10 cellular contexts compared by ENCODE assay signal in genomic region chr1:92949937-92950817, GRCh38. TPM values are rescaled to one million over a fixed set of nuclear protein-coding genes. Genes with fewer than 3 reads are reported as not detected.
DNase-seq lines count a peak whose midpoint lies in the region; ATAC-seq, FAIRE-seq and TF ChIP-seq lines count a peak whose summit lies in the region.
"Had no signal": no experiment of that assay in that cellular context is flagged by ENCODE, and none has a peak within 500 bp of the region (broad histone marks: within the 10 kb centered on the region; RNA-seq: fewer than 3 reads in every experiment).

No MANE protein-coding gene starts in this region.

- H3K4me3 Mint-ChIP-seq in activated T-cell treated with anti-CD3 and anti-CD28 coated beads, Interleukin-2, amount 50 U/mL, for 72 hours, result no peak overlapping the region
- H3K4me3 Mint-ChIP-seq in immature natural killer cell, result no peak overlapping the region

- H3K4me1 Mint-ChIP-seq in activated T-cell treated with anti-CD3 and anti-CD28 coated beads, Interleukin-2, amount 50 U/mL, for 72 hours (ENCODE audit: low read depth), result peaks cover 29% of the 10 kb centered on the region
- H3K4me1 Mint-ChIP-seq in immature natural killer cell, result peaks cover 28 to 32% of the 10 kb centered on the region in 2 donors

- ATAC-seq in A549 (peak; percentile 78 to 90), GM21367 (IDR thresholded peaks at IDR 0.05; ENCODE audit: unreplicated experiment) (peak; percentile 36)
- no peak for ATAC-seq in activated T-cell treated with anti-CD3 and anti-CD28 coated beads, Interleukin-2, amount 50 U/mL, for 72 hours (replicated peaks in 1 of 2)

- no peak for TF ChIP-seq RAD21 in A549 (conservative IDR thresholded peaks at IDR 0.05 in 1 of 2, IDR thresholded peaks at IDR 0.05 in 1 of 2)

- TF ChIP-seq POLR2A in A549 (IDR thresholded peaks at IDR 0.05; ENCODE audit: low read length), result no peak

- peak overlapping the region; percentile 81 for H3K4me2 ChIP-seq in A549

- CTCF ChIA-PET in A549 (lab: Yijun Ruan, JAX) (interaction anchor here (0.6 to 2.3 kb wide), 10 partner anchors 8 to 92 kb away, joined by 3 to 11 read pairs (median 4); no protein-coding TSS in a partner anchor), RWPE1 (lab: Yijun Ruan, JAX) (interaction anchor here (0.8 kb wide), 1 partner anchor 10 kb away, joined by 6 read pairs; no protein-coding TSS in a partner anchor)

- DNase-seq in A549 (ENCODE audit: low read depth in 1 of 2, low spot score in 1 of 2) (peak; percentile 7 to 52), RWPE1 (ENCODE audit: low spot score) (peak; percentile 59), fibroblast of villous mesenchyme (ENCODE audit: low read depth) (peak; percentile 55), immature natural killer cell (no peak), HTR-8/SVneo (ENCODE audit: insufficient read length, low spot score) (no peak), COLO668 (lab: John Stamatoyannopoulos, UW; ENCODE audit: unreplicated experiment) (no peak)
- DNase-seq in activated T-cell treated with anti-CD3 and anti-CD28 coated beads, Interleukin-2, amount 50 U/mL, for 72 hours, result no peak
- DNase-seq: NCI-H2227 treated with DMSO at 0.1 percent for 48 hours; stimulated activated CD4-positive, alpha-beta T cell treated with anti-CD3 and anti-CD28 coated beads, Interleukin-1b, Interleukin-23, amount 100 ng/mL, for 48 hours had no signal

- no peaks in the 10 kb centered on the region for H3K27me3 Mint-ChIP-seq in activated T-cell treated with anti-CD3 and anti-CD28 coated beads, Interleukin-2, amount 50 U/mL, for 72 hours (ENCODE audit: low read depth)
- no peaks in the 10 kb centered on the region for H3K27me3 Mint-ChIP-seq in immature natural killer cell (ENCODE audit: low read depth in 3 of 3)

- peaks cover 32% of the 10 kb centered on the region for H3K4me1 ChIP-seq in A549

- FAIRE-seq in A549 (lab: Jason Lieb, UNC) (no peak), HTR-8/SVneo (lab: Jason Lieb, UNC) (no peak)

- TF ChIP-seq CTCF in A549 (IDR thresholded peaks at IDR 0.05) (no peak), RWPE1 (conservative IDR thresholded peaks at IDR 0.05; ENCODE audit: low read depth) (no peak), fibroblast of villous mesenchyme (IDR thresholded peaks at IDR 0.05; ENCODE audit: insufficient read depth, low read depth, low read length) (no peak)

- POLR2A ChIA-PET in A549 (lab: Yijun Ruan, JAX), result interaction anchor here (1.3 to 1.7 kb wide), 2 partner anchors 11 to 118 kb away, joined by 4 to 10 read pairs; partner anchors contain the start of genes DIPK1A and RPL5
- POLR2A ChIA-PET in RWPE1 (lab: Yijun Ruan, JAX; ENCODE audit: low non-redundant PET), result no interaction called here

- no peaks in the 10 kb centered on the region for H3K9me3 ChIP-seq in A549

- peak overlapping the region; percentile 82 to 88 for H3K27ac ChIP-seq in A549
- H3K27ac ChIP-seq in RWPE1, result no peak overlapping the region

- 13% methylated on average over 7 of the region's 7 CpGs for WGBS in A549 (ENCODE audit: missing lambda C conversion rate)

- H3K4me3 ChIP-seq in A549, result peak overlapping the region; percentile 8; the same call in 1 of the 3 replicates
- H3K4me3 ChIP-seq in fibroblast of villous mesenchyme (ENCODE audit: low read depth, low read length), result no peak overlapping the region

- H3K36me3 Mint-ChIP-seq in activated T-cell treated with anti-CD3 and anti-CD28 coated beads, Interleukin-2, amount 50 U/mL, for 72 hours (ENCODE audit: insufficient read depth in 2 of 2), result no peaks in the 10 kb centered on the region
- H3K36me3 Mint-ChIP-seq in immature natural killer cell, result no peaks in the 10 kb centered on the region

- no peaks in the 10 kb centered on the region for H3K9me3 Mint-ChIP-seq in activated T-cell treated with anti-CD3 and anti-CD28 coated beads, Interleukin-2, amount 50 U/mL, for 72 hours
- no peaks in the 10 kb centered on the region for H3K9me3 Mint-ChIP-seq in immature natural killer cell

- TF ChIP-seq EP300 in A549 (IDR thresholded peaks at IDR 0.05), result no peak

- H3K27ac Mint-ChIP-seq in activated T-cell treated with anti-CD3 and anti-CD28 coated beads, Interleukin-2, amount 50 U/mL, for 72 hours, result no peak overlapping the region
- H3K27ac Mint-ChIP-seq in immature natural killer cell, result no peak overlapping the region

TF ChIP-seq in A549, 52 proteins besides CTCF, POLR2A, EP300 and RAD21:
- no peak for TF ChIP-seq GATA3 (IDR thresholded peaks at IDR 0.05; ENCODE audit: borderline replicate concordance)
- no peak for TF ChIP-seq ZNF302 (CRISPR knock-in tag; IDR thresholded peaks at IDR 0.05)
- no peak for TF ChIP-seq BCL3 (IDR thresholded peaks at IDR 0.05)
- no peak for TF ChIP-seq RARB (CRISPR knock-in tag; IDR thresholded peaks at IDR 0.05)
- no peak for TF ChIP-seq FOSL2 (IDR thresholded peaks at IDR 0.05)
- 0 out of 2 replicates have a peak, but pooled peaks have one; percentile 3 for TF ChIP-seq FOSL2 (CRISPR knock-in tag; IDR thresholded peaks at IDR 0.05)
- no peak for TF ChIP-seq MAX (IDR thresholded peaks at IDR 0.05)
- no peak for TF ChIP-seq CBX8 (IDR thresholded peaks at IDR 0.05)
- no peak for TF ChIP-seq SMC3 (IDR thresholded peaks at IDR 0.05)
TF ChIP-seq in A549: peak in this region for 1.

RNA-seq across cellular contexts. Expression of gene DIPK1A, which starts 11.1 kb away (rescaled TPM):
- 19.1 and 21.1 TPM in 2 replicates for polyA plus RNA-seq in A549 (2011; rRNA removed)
- polyA plus RNA-seq in A549 (2012; cell fraction: cytosol; rRNA removed), result 3.8 and 4.0 TPM in 2 replicates
- 1.2 and 1.7 TPM in 2 replicates for polyA plus RNA-seq in A549 (2012; cell fraction: nucleus; rRNA removed)
- polyA plus RNA-seq in A549 (2017; fragmentation: RNase III; extraction: RNeasy Plus Mini Kit Qiagen cat#74134 plus additional on column Dnase treatment), result 10.5 to 12.4 TPM (median 11.9 TPM) in 3 replicates
- polyA minus RNA-seq in A549 (2011; rRNA and poly(A)+ RNA removed), result 4.2 TPM in 2 replicates
- 19.0 and 39.3 TPM in 2 replicates for total RNA-seq in fibroblast of villous mesenchyme
- total RNA-seq in activated T-cell treated with anti-CD3 and anti-CD28 coated beads, Interleukin-2, amount 50 U/mL, for 72 hours, result 1 to 10 TPM; 8.4 to 9.3 TPM
- 10 to 100 TPM; 10.9 to 32.4 (median 27.0) TPM for polyA plus RNA-seq in immature natural killer cell

Comparison
In these comparisons a context has a peak if more than half of its experiments do, and no peak if none do; other contexts are left out.
1. ATAC-seq: peak in A549 (2 of 2) and GM21367 (single experiment); none in activated T-cell treated with anti-CD3 and anti-CD28 coated beads, Interleukin-2, amount 50 U/mL, for 72 hours (0 of 2).
2. DNase-seq: peak in A549 (2 of 2), RWPE1 (single experiment) and fibroblast of villous mesenchyme (single experiment); none in activated T-cell treated with anti-CD3 and anti-CD28 coated beads, Interleukin-2, amount 50 U/mL, for 72 hours (0 of 2), immature natural killer cell (0 of 3), HTR-8/SVneo (single experiment) and COLO668 (single experiment).